19 cellular contexts compared by ENCODE assay signal in the genomic region with DNA sequence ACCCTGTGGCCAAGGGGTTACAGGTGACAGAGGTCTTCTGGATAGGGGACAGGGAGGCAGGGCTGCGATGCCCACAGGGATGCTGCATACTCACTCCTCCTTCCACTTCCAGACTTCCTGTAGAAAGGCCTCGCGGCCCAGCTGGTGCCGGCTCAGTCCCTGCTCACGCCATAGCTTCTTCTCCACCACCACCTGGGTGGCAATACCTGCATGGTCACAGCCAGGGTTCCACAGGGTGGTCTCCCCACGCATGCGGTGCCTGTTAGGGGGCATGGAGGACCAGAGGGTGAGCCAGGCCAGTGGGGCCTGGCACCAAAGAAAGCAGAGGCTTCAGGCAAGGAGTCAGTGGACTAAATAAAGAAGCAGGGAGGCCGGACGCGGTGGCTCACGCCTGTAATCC. TPM values are rescaled to one million over a fixed set of nuclear protein-coding genes. Genes with fewer than 3 reads are reported as not detected.
"Had no signal": no experiment of that assay in that cellular context is flagged by ENCODE, and none has a peak within 500 bp of the region (broad histone marks: within the 10 kb centered on the region; RNA-seq: fewer than 3 reads in every experiment).

No MANE protein-coding gene starts in this region.

- H3K4me3 ChIP-seq: coronary artery, hepatocyte, ovary, right atrium auricular region, tibial artery, upper lobe of right lung, vagina had no signal

- H3K27me3 ChIP-seq: hepatocyte, ovary, right atrium auricular region, tibial artery, upper lobe of right lung, vagina had no signal

- H3K27ac ChIP-seq: coronary artery, hepatocyte, ovary, right atrium auricular region, tibial artery, upper lobe of right lung, vagina had no signal

- H3K4me2 ChIP-seq: hepatocyte had no signal

- H3K9me3 ChIP-seq: ovary, right atrium auricular region, tibial artery, upper lobe of right lung, vagina had no signal

- H2AFZ ChIP-seq: hepatocyte had no signal

- FAIRE-seq: endothelial cell of umbilical vein, small intestine had no signal

- DNase-seq: effector CD4-positive, alpha-beta T cell; endodermal cell; foreskin melanocyte; head of caudate nucleus; kidney glomerular epithelial cell; natural killer cell; ovary; small intestine; stimulated activated CD4-positive, alpha-beta T cell treated with anti-CD3 and anti-CD28 coated beads, Interleukin-12 subunit alpha, Interleukin-12 subunit beta, amount 100 ng/mL, for 4 hours; stimulated activated naive CD4-positive, alpha-beta T cell treated with Interleukin-2 at 50 U/mL for 16 hours; tibial artery; upper lobe of right lung had no signal

- ATAC-seq: natural killer cell, upper lobe of right lung had no signal

- H3K36me3 ChIP-seq: ovary had no signal

- H3K4me1 ChIP-seq: right atrium auricular region, tibial artery, upper lobe of right lung, vagina had no signal

RNA-seq across cellular contexts. Expression of a gene that starts 8.3 kb away (rescaled TPM):
- total RNA-seq: myocyte had no signal

RNA-seq across cellular contexts. Expression of a gene that starts 23.0 kb away (rescaled TPM):
- total RNA-seq: myocyte, posterior vena cava, right atrium auricular region, vagina had no signal
